ENCODE assay signal across 15 cellular contexts in the genomic region with DNA sequence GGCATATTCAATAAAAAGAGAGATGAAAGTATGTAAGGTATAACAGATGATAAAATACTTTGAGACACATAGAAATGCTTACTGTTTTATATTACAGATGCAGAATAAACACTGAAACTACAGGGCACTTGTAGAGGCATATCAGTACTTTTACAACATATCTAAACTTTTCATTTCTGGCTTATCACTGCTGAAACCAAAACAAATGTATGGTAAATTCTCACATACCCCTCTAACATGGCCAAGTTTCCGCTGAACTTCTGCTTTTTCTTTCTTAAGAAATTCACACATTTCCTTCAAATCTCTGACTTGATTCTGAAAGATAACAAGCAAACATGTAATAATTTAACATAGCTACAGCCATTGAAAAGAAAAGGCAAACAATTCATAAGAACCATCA.
DNase-seq lines count a peak whose midpoint lies in the region; ATAC-seq and TF ChIP-seq lines count a peak whose summit lies in the region.
"Had no signal": no experiment of that assay in that cellular context is flagged by ENCODE, and none has a peak within 500 bp of the region (broad histone marks: within the 10 kb centered on the region; RNA-seq: fewer than 3 reads in every experiment).

No MANE protein-coding gene starts in this region.

- DNase-seq in GM13977 (ENCODE audit: low spot score) (peak; percentile 4), HUDEP-2 (lab: John Stamatoyannopoulos, UW; ENCODE audit: unreplicated experiment in 76 of 76) (no peak), NCI-H524 (lab: John Stamatoyannopoulos, UW) (no peak), NCI-H226 (no peak)
- no peak for DNase-seq in central memory CD4-positive, alpha-beta T cell
- DNase-seq: activated CD4-positive, alpha-beta memory T cell treated with anti-CD3 and anti-CD28 coated beads for 36 hours; activated naive CD8-positive, alpha-beta T cell treated with anti-CD3 and anti-CD28 coated beads, Interleukin-2, amount 50 U/mL, for 24 hours; BE2C; heart left ventricle; NCI-H774; thyroid gland had no signal

- in situ Hi-C loops in GM13977 (cut with MboI; ENCODE audit: low pct_unique_long_range_greater_than_20kb, low sequenced_read_pairs, unreplicated experiment): no loop called here

- ATAC-seq in GM19455 (IDR thresholded peaks at IDR 0.05; ENCODE audit: unreplicated experiment) (peak; percentile 75), HG02938 (IDR thresholded peaks at IDR 0.05; ENCODE audit: unreplicated experiment) (peak; percentile 82), HG03575 (IDR thresholded peaks at IDR 0.05; ENCODE audit: extremely low read depth, insufficient number of reproducible peaks, low FRiP score, unreplicated experiment) (peak; percentile 71)
- ATAC-seq: activated naive CD8-positive, alpha-beta T cell treated with anti-CD3 and anti-CD28 coated beads, Interleukin-2, amount 50 U/mL, for 24 hours; HCT116; heart left ventricle had no signal

- TF ChIP-seq CTCF in GM13977 (IDR thresholded peaks at IDR 0.05; ENCODE audit: extremely low read depth, insufficient read depth, missing control alignments): no peak
